In the genomic region with DNA sequence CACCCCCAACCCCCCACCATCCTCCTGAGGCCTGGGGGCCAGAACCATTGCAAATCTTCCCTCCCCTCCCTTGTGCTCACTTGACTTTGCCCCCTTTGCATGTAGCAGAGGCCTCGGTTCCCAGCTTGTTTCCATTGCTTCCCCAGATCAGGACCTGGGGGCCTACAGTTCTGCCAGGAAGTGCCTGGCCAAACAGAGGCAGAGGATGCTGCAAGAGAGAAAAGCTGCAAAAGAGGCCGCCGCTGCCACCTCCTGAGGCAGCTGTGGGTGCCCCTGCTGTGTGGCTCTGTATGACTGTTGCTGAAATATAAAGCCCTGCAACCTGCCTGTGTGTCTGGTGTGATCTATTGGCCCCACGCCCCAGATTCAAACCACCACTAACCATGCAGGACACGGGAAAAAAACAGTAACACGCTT, we compare ENCODE assay signal across 10 cellular contexts. TPM values are rescaled to one million over a fixed set of nuclear protein-coding genes. Genes with fewer than 3 reads are reported as not detected.
A peak's percentile ranks its signal among the peaks of the same experiment; 100 is the strongest.
DNase-seq lines count a peak whose midpoint lies in the region; ATAC-seq, FAIRE-seq and TF ChIP-seq lines count a peak whose summit lies in the region.
"Had no signal": no experiment of that assay in that cellular context is flagged by ENCODE, and none has a peak within 500 bp of the region (broad histone marks: within the 10 kb centered on the region; RNA-seq: fewer than 3 reads in every experiment).

No MANE protein-coding gene starts in this region.

- H3K79me2 ChIP-seq in HepG2 (ENCODE audit: insufficient read depth, low read length), result peaks cover 43% of the 10 kb centered on the region

- H3K27me3 Mint-ChIP-seq in activated naive CD4-positive, alpha-beta T cell treated with anti-CD3 and anti-CD28 coated beads, Interleukin-2, amount 10 ng/mL, durations not matched to agents 7 days and 5 days, result peaks cover 5% of the 10 kb centered on the region

- H3K9ac ChIP-seq in HepG2 (ENCODE audit: insufficient read depth, low read depth, low read length), result no peak overlapping the region

- no peak overlapping the region for H2AFZ ChIP-seq in HepG2 (ENCODE audit: low read length)

- no peaks in the 10 kb centered on the region; a peak in 1 of 5 replicates for H3K27me3 ChIP-seq in HepG2 (ENCODE audit: control insufficient read depth in 1 of 2, insufficient read depth in 2 of 2, low read length in 2 of 2)
- H3K27me3 ChIP-seq in right lobe of liver, result no peaks in the 10 kb centered on the region
- H3K27me3 ChIP-seq: upper lobe of right lung had no signal

- WGBS in HepG2 (ENCODE audit: low lambda C conversion rate), result 62% methylated on average over 6 of the region's 6 CpGs
- WGBS in right lobe of liver (ENCODE audit: insufficient coverage, low coverage, low lambda C conversion rate, missing lambda C conversion rate), result 70% methylated on average over 4 of the region's 6 CpGs

- H3K36me3 ChIP-seq in HepG2 (replicated peaks in 1 of 2; ENCODE audit: control insufficient read depth in 1 of 2, insufficient read depth in 2 of 2, low read length in 2 of 2) (peaks cover 3 to 19% of the 10 kb centered on the region in 2 experiments; a peak in 3 of 5 replicates), right lobe of liver (peaks cover 0 to 28% (median 4%) of the 10 kb centered on the region in 4 donors)

- no peak for TF ChIP-seq RAD21 in HepG2 (CRISPR knock-in tag; IDR thresholded peaks at IDR 0.05)

- H3K9me3 Mint-ChIP-seq in activated naive CD4-positive, alpha-beta T cell treated with anti-CD3 and anti-CD28 coated beads, Interleukin-2, amount 10 ng/mL, durations not matched to agents 7 days and 5 days, result no peaks in the 10 kb centered on the region

- no peak; a peak in 1 of 4 replicates for TF ChIP-seq POLR2A in HepG2 (IDR thresholded peaks at IDR 0.05; ENCODE audit: insufficient read depth in 1 of 2, low read depth in 2 of 2, low read length in 2 of 2)
- no peak for TF ChIP-seq POLR2A in right lobe of liver (IDR thresholded peaks at IDR 0.05)
- TF ChIP-seq POLR2A in NB4 (IDR thresholded peaks at IDR 0.05; ENCODE audit: extremely low read depth, insufficient read length), result peak; percentile 17

- H3K27ac ChIP-seq in HepG2 (ENCODE audit: extremely low read length, insufficient read depth, low read length) (peak overlapping the region; percentile 34), right lobe of liver (no peak overlapping the region)
- H3K27ac ChIP-seq: upper lobe of right lung had no signal

- peaks cover 32% of the 10 kb centered on the region for H3K36me3 Mint-ChIP-seq in activated naive CD4-positive, alpha-beta T cell treated with anti-CD3 and anti-CD28 coated beads, Interleukin-2, amount 10 ng/mL, durations not matched to agents 7 days and 5 days

- H3K4me3 ChIP-seq in HepG2 (replicated peaks in 1 of 3; ENCODE audit: insufficient read depth in 1 of 3, low read depth in 2 of 3, low read length in 3 of 3), result no peak overlapping the region
- no peak overlapping the region for H3K4me3 ChIP-seq in right lobe of liver
- peak overlapping the region; percentile 97 for H3K4me3 ChIP-seq in NB4 (ENCODE audit: low read depth, low read length)
- H3K4me3 ChIP-seq: upper lobe of right lung had no signal

- peak; percentile 49 for DNase-seq in HepG2 (ENCODE audit: low spot score)
- DNase-seq in right lobe of liver, result no peak
- peak; percentile 73 for DNase-seq in NB4 (ENCODE audit: low read depth)
- no peak for DNase-seq in activated naive CD4-positive, alpha-beta T cell treated with anti-CD3 and anti-CD28 coated beads, Interleukin-2, amount 10 ng/mL, durations not matched to agents 7 days and 5 days
- DNase-seq in stimulated activated naive CD8-positive, alpha-beta T cell treated with anti-CD3 and anti-CD28 coated beads, Interleukin-15, Interleukin-2, amounts not matched to agents 100 U/mL and 50 U/mL, for 24 hours, result peak; percentile 49
- no peak for DNase-seq in CD1c-positive myeloid dendritic cell (ENCODE audit: extremely low spot score)
- no peak for DNase-seq in GM10266 (ENCODE audit: extremely low spot score)
- DNase-seq: upper lobe of right lung had no signal

- CTCF ChIA-PET in HepG2 (lab: Yijun Ruan, JAX; ENCODE audit: low intra/inter-chr PET ratio, low total read pairs), result no interaction called here
- CTCF ChIA-PET in activated naive CD4-positive, alpha-beta T cell treated with anti-CD3 and anti-CD28 coated beads, Interleukin-2, amount 10 ng/mL, durations not matched to agents 7 days and 5 days (lab: Charles Lee), result no interaction called here

- BruUV-seq in HepG2 (replicated peaks; lab: Mats Ljungman, UMichigan), result no TSS peak

- peak overlapping the region; percentile 36; the same call in 1 of the 2 replicates for H3K4me2 ChIP-seq in HepG2 (ENCODE audit: low read depth, low read length)

- no peak for TF ChIP-seq EP300 in HepG2 (IDR thresholded peaks at IDR 0.05; ENCODE audit: low read depth in 2 of 2, low read length in 2 of 2)
- no peak for TF ChIP-seq EP300 in HepG2 (CRISPR knock-in tag; IDR thresholded peaks at IDR 0.05; ENCODE audit: borderline replicate concordance)

- H3K4me1 Mint-ChIP-seq in activated naive CD4-positive, alpha-beta T cell treated with anti-CD3 and anti-CD28 coated beads, Interleukin-2, amount 10 ng/mL, durations not matched to agents 7 days and 5 days, result peaks cover 50% of the 10 kb centered on the region

- peaks cover 34% of the 10 kb centered on the region for H4K20me1 ChIP-seq in HepG2 (ENCODE audit: insufficient read depth, low read length)

- H3K4me1 ChIP-seq in HepG2 (ENCODE audit: insufficient read depth, low read length) (peaks cover 51% of the 10 kb centered on the region), right lobe of liver (peaks cover 0 to 27% (median 4%) of the 10 kb centered on the region in 4 donors)

- in situ Hi-C loops in HepG2 (cut with HindIII; ENCODE audit: extremely low pct_ligation_motif_present, low pct_unique_long_range_greater_than_20kb), result no loop called here

- no peak for TF ChIP-seq CTCF in HepG2 (CRISPR knock-in tag; IDR thresholded peaks at IDR 0.05)
- no peak for TF ChIP-seq CTCF in right lobe of liver (IDR thresholded peaks at IDR 0.05)
- TF ChIP-seq CTCF in NB4 (IDR thresholded peaks at IDR 0.05; ENCODE audit: low read depth, low read length), result no peak
- no peak for TF ChIP-seq CTCF in GM10266 (IDR thresholded peaks at IDR 0.05; ENCODE audit: control insufficient read depth, insufficient read depth, low read depth, missing control alignments)

- no peak for FAIRE-seq in HepG2 (lab: Jason Lieb, UNC)
- FAIRE-seq: TTC549 had no signal

- H3K9me3 ChIP-seq in HepG2 (ENCODE audit: low read length), result no peaks in the 10 kb centered on the region
- H3K9me3 ChIP-seq in right lobe of liver, result no peaks in the 10 kb centered on the region
- H3K9me3 ChIP-seq: upper lobe of right lung had no signal

- H3K4me3 Mint-ChIP-seq in activated naive CD4-positive, alpha-beta T cell treated with anti-CD3 and anti-CD28 coated beads, Interleukin-2, amount 10 ng/mL, durations not matched to agents 7 days and 5 days, result peak overlapping the region; percentile 46

- peak overlapping the region; percentile 94 for H3K27ac Mint-ChIP-seq in activated naive CD4-positive, alpha-beta T cell treated with anti-CD3 and anti-CD28 coated beads, Interleukin-2, amount 10 ng/mL, durations not matched to agents 7 days and 5 days

- intact Hi-C loops in HepG2 (cut with micrococcal nuclease; ENCODE audit: unreplicated experiment) (no loop called here), right lobe of liver (cut with DNase I) (no loop called here)

- POLR2A ChIA-PET in HepG2 (lab: Yijun Ruan, JAX), result interaction anchor here (0.7 to 7.4 kb wide), 8 partner anchors 9 to 194 kb away, joined by 3 to 139 read pairs (median 5); a partner anchor contains a TSS

- ATAC-seq in HepG2, result peak; percentile 0; the same call in 2 of the 3 replicates
- ATAC-seq in right lobe of liver, result no peak
- no peak for ATAC-seq in stimulated activated naive CD8-positive, alpha-beta T cell treated with anti-CD3 and anti-CD28 coated beads, Interleukin-15, Interleukin-2, amounts not matched to agents 100 U/mL and 50 U/mL, for 24 hours
- no peak for ATAC-seq in HG02852 (IDR thresholded peaks at IDR 0.05; ENCODE audit: unreplicated experiment)
- ATAC-seq: upper lobe of right lung had no signal

RNA-seq across cellular contexts. Expression of a gene that starts 2.3 kb away (rescaled TPM):
- total RNA-seq in HepG2 (2016; rRNA removed; fragmentation: Illumina TruSeq; extraction: Trizol) (143 and 157 TPM in 2 replicates), right lobe of liver (100 to 1,000 TPM in 2 of 6 experiments, 10 to 100 TPM in 4; 68.7 to 210 (median 81.2) TPM)
- 74.8 and 95.4 TPM in 2 replicates for total RNA-seq in HepG2 (2016; cell fraction: cytosol; rRNA removed; fragmentation: Illumina TruSeq; extraction: Trizol; ENCODE audit: low read depth)
- 145 TPM in 2 replicates for total RNA-seq in HepG2 (2016; cell fraction: insoluble cytoplasmic fraction; rRNA removed; fragmentation: Illumina TruSeq; extraction: Trizol)
- 96.5 and 119 TPM in 2 replicates for total RNA-seq in HepG2 (2016; cell fraction: membrane; rRNA removed; fragmentation: Illumina TruSeq; extraction: Trizol)
- 52.6 and 56.0 TPM in 2 replicates for total RNA-seq in HepG2 (2016; cell fraction: nucleus; rRNA removed; fragmentation: Illumina TruSeq; extraction: Trizol)
- polyA plus RNA-seq in HepG2 (2011; rRNA removed), result 68.6 and 73.7 TPM in 2 replicates
- 111 and 159 TPM in 2 replicates for polyA plus RNA-seq in HepG2 (2011; cell fraction: cytosol; rRNA removed)
- polyA plus RNA-seq in HepG2 (2011; cell fraction: nucleus; rRNA removed), result 63.4 and 64.1 TPM in 2 replicates
- 74.9 and 80.6 TPM in 2 replicates for polyA plus RNA-seq in HepG2 (2012)
- polyA plus RNA-seq in HepG2 (2016; cell fraction: cytosol; fragmentation: Illumina TruSeq; extraction: Trizol; ENCODE audit: low read depth), result 121 and 146 TPM in 2 replicates
- 185 and 203 TPM in 2 replicates for polyA plus RNA-seq in HepG2 (2016; cell fraction: insoluble cytoplasmic fraction; fragmentation: Illumina TruSeq; extraction: Trizol; ENCODE audit: low read depth)
- 122 and 150 TPM in 2 replicates for polyA plus RNA-seq in HepG2 (2016; cell fraction: membrane; fragmentation: Illumina TruSeq; extraction: Trizol; ENCODE audit: low read depth)
- polyA plus RNA-seq in HepG2 (2016; cell fraction: nucleus; fragmentation: Illumina TruSeq; extraction: Trizol; ENCODE audit: insufficient read depth, low read depth), result 134 and 138 TPM in 2 replicates
- 54.4 and 101 TPM in 2 replicates for polyA minus RNA-seq in HepG2 (2011; rRNA and poly(A)+ RNA removed; ENCODE audit: low replicate concordance)
- polyA minus RNA-seq in HepG2 (2011; cell fraction: cytosol; rRNA and poly(A)+ RNA removed), result 63.5 and 64.7 TPM in 2 replicates
- polyA minus RNA-seq in HepG2 (2011; cell fraction: nucleus; rRNA and poly(A)+ RNA removed), result 15.9 and 21.5 TPM in 2 replicates

RNA-seq across cellular contexts. Expression of a gene that starts 3.0 kb away (rescaled TPM):
- total RNA-seq in HepG2 (2016; rRNA removed; fragmentation: Illumina TruSeq; extraction: Trizol), result 1,908 and 1,988 TPM in 2 replicates
- total RNA-seq in HepG2 (2016; cell fraction: cytosol; rRNA removed; fragmentation: Illumina TruSeq; extraction: Trizol; ENCODE audit: low read depth), result 7,477 and 8,510 TPM in 2 replicates
- total RNA-seq in HepG2 (2016; cell fraction: insoluble cytoplasmic fraction; rRNA removed; fragmentation: Illumina TruSeq; extraction: Trizol), result 1,713 and 1,999 TPM in 2 replicates
- total RNA-seq in HepG2 (2016; cell fraction: membrane; rRNA removed; fragmentation: Illumina TruSeq; extraction: Trizol), result 6,682 and 6,920 TPM in 2 replicates
- total RNA-seq in HepG2 (2016; cell fraction: nucleus; rRNA removed; fragmentation: Illumina TruSeq; extraction: Trizol), result 868 and 972 TPM in 2 replicates
- polyA plus RNA-seq in HepG2 (2011; rRNA removed), result 4,513 and 4,514 TPM in 2 replicates
- 4,562 and 7,573 TPM in 2 replicates for polyA plus RNA-seq in HepG2 (2011; cell fraction: cytosol; rRNA removed)
- polyA plus RNA-seq in HepG2 (2011; cell fraction: nucleus; rRNA removed), result 3,188 and 3,237 TPM in 2 replicates
- 2,719 and 4,159 TPM in 2 replicates for polyA plus RNA-seq in HepG2 (2012)
- 15,334 and 17,742 TPM in 2 replicates for polyA plus RNA-seq in HepG2 (2016; cell fraction: cytosol; fragmentation: Illumina TruSeq; extraction: Trizol; ENCODE audit: low read depth)
- polyA plus RNA-seq in HepG2 (2016; cell fraction: insoluble cytoplasmic fraction; fragmentation: Illumina TruSeq; extraction: Trizol; ENCODE audit: low read depth), result 2,736 and 3,340 TPM in 2 replicates
- polyA plus RNA-seq in HepG2 (2016; cell fraction: membrane; fragmentation: Illumina TruSeq; extraction: Trizol; ENCODE audit: low read depth), result 10,909 and 11,775 TPM in 2 replicates
- 2,261 and 2,419 TPM in 2 replicates for polyA plus RNA-seq in HepG2 (2016; cell fraction: nucleus; fragmentation: Illumina TruSeq; extraction: Trizol; ENCODE audit: insufficient read depth, low read depth)
- polyA minus RNA-seq in HepG2 (2011; rRNA and poly(A)+ RNA removed; ENCODE audit: low replicate concordance), result 5,720 and 6,943 TPM in 2 replicates
- polyA minus RNA-seq in HepG2 (2011; cell fraction: cytosol; rRNA and poly(A)+ RNA removed), result 2,159 and 2,271 TPM in 2 replicates
- polyA minus RNA-seq in HepG2 (2011; cell fraction: nucleus; rRNA and poly(A)+ RNA removed), result 430 and 534 TPM in 2 replicates
- 1,000 to 10,000 TPM in 1 of 6 experiments, 100 to 1,000 TPM in 5; 451 to 1,052 (median 541) TPM for total RNA-seq in right lobe of liver

RNA-seq across cellular contexts. Expression of a gene that starts 5.0 kb away (rescaled TPM):
- total RNA-seq in HepG2 (2016; rRNA removed; fragmentation: Illumina TruSeq; extraction: Trizol) (not detected in 2 replicates), right lobe of liver (not detected)
- total RNA-seq in HepG2 (2016; cell fraction: cytosol; rRNA removed; fragmentation: Illumina TruSeq; extraction: Trizol; ENCODE audit: low read depth), result not detected in 2 replicates
- total RNA-seq in HepG2 (2016; cell fraction: insoluble cytoplasmic fraction; rRNA removed; fragmentation: Illumina TruSeq; extraction: Trizol), result not detected in 2 replicates
- not detected in 2 replicates for total RNA-seq in HepG2 (2016; cell fraction: membrane; rRNA removed; fragmentation: Illumina TruSeq; extraction: Trizol)
- total RNA-seq in HepG2 (2016; cell fraction: nucleus; rRNA removed; fragmentation: Illumina TruSeq; extraction: Trizol), result not detected in 2 replicates
- not detected in 2 replicates for polyA plus RNA-seq in HepG2 (2011; rRNA removed)
- polyA plus RNA-seq in HepG2 (2011; cell fraction: cytosol; rRNA removed), result 0.09 TPM in 1 of 2 replicates, not detected in the other
- 0.50 TPM in 1 of 2 replicates, not detected in the other for polyA plus RNA-seq in HepG2 (2011; cell fraction: nucleus; rRNA removed)
- polyA plus RNA-seq in HepG2 (2012), result not detected in 2 replicates
- polyA plus RNA-seq in HepG2 (2016; cell fraction: cytosol; fragmentation: Illumina TruSeq; extraction: Trizol; ENCODE audit: low read depth), result not detected in 2 replicates
- not detected in 2 replicates for polyA plus RNA-seq in HepG2 (2016; cell fraction: insoluble cytoplasmic fraction; fragmentation: Illumina TruSeq; extraction: Trizol; ENCODE audit: low read depth)
- not detected in 2 replicates for polyA plus RNA-seq in HepG2 (2016; cell fraction: membrane; fragmentation: Illumina TruSeq; extraction: Trizol; ENCODE audit: low read depth)
- polyA plus RNA-seq in HepG2 (2016; cell fraction: nucleus; fragmentation: Illumina TruSeq; extraction: Trizol; ENCODE audit: insufficient read depth, low read depth), result not detected in 2 replicates
- 0.28 TPM in 1 of 2 replicates, not detected in the other for polyA minus RNA-seq in HepG2 (2011; rRNA and poly(A)+ RNA removed; ENCODE audit: low replicate concordance)
- polyA minus RNA-seq in HepG2 (2011; cell fraction: cytosol; rRNA and poly(A)+ RNA removed), result not detected in 2 replicates
- polyA minus RNA-seq in HepG2 (2011; cell fraction: nucleus; rRNA and poly(A)+ RNA removed), result not detected in 2 replicates
- total RNA-seq: upper lobe of right lung had no signal

RNA-seq across cellular contexts. Expression of a gene that starts 7.2 kb away (rescaled TPM):
- total RNA-seq in HepG2 (2016; rRNA removed; fragmentation: Illumina TruSeq; extraction: Trizol) (not detected in 2 replicates), right lobe of liver (under 1 TPM in 1 of 6 experiments, not detected in 5; 0.12 TPM)
- total RNA-seq in HepG2 (2016; cell fraction: cytosol; rRNA removed; fragmentation: Illumina TruSeq; extraction: Trizol; ENCODE audit: low read depth), result 1.0 TPM in 1 of 2 replicates, not detected in the other
- total RNA-seq in HepG2 (2016; cell fraction: insoluble cytoplasmic fraction; rRNA removed; fragmentation: Illumina TruSeq; extraction: Trizol), result 0.43 TPM in 1 of 2 replicates, not detected in the other
- total RNA-seq in HepG2 (2016; cell fraction: membrane; rRNA removed; fragmentation: Illumina TruSeq; extraction: Trizol), result 0.52 and 1.1 TPM in 2 replicates
- 1.1 TPM in 2 replicates for total RNA-seq in HepG2 (2016; cell fraction: nucleus; rRNA removed; fragmentation: Illumina TruSeq; extraction: Trizol)
- 0.17 and 0.30 TPM in 2 replicates for polyA plus RNA-seq in HepG2 (2011; rRNA removed)
- 0.06 and 0.11 TPM in 2 replicates for polyA plus RNA-seq in HepG2 (2011; cell fraction: cytosol; rRNA removed)
- 0.17 and 0.26 TPM in 2 replicates for polyA plus RNA-seq in HepG2 (2011; cell fraction: nucleus; rRNA removed)
- 0.64 and 1.1 TPM in 2 replicates for polyA plus RNA-seq in HepG2 (2012)
- not detected in 2 replicates for polyA plus RNA-seq in HepG2 (2016; cell fraction: cytosol; fragmentation: Illumina TruSeq; extraction: Trizol; ENCODE audit: low read depth)
- not detected in 2 replicates for polyA plus RNA-seq in HepG2 (2016; cell fraction: insoluble cytoplasmic fraction; fragmentation: Illumina TruSeq; extraction: Trizol; ENCODE audit: low read depth)
- polyA plus RNA-seq in HepG2 (2016; cell fraction: membrane; fragmentation: Illumina TruSeq; extraction: Trizol; ENCODE audit: low read depth), result 0.07 TPM in 1 of 2 replicates, not detected in the other
- not detected in 2 replicates for polyA plus RNA-seq in HepG2 (2016; cell fraction: nucleus; fragmentation: Illumina TruSeq; extraction: Trizol; ENCODE audit: insufficient read depth, low read depth)
- polyA minus RNA-seq in HepG2 (2011; rRNA and poly(A)+ RNA removed; ENCODE audit: low replicate concordance), result 3.8 TPM in 1 of 2 replicates, not detected in the other
- 0.89 TPM in 1 of 2 replicates, not detected in the other for polyA minus RNA-seq in HepG2 (2011; cell fraction: cytosol; rRNA and poly(A)+ RNA removed)
- 3.0 TPM in 1 of 2 replicates, not detected in the other for polyA minus RNA-seq in HepG2 (2011; cell fraction: nucleus; rRNA and poly(A)+ RNA removed)
- total RNA-seq: upper lobe of right lung had no signal

RNA-seq across cellular contexts. Expression of a gene that starts 10.2 kb away (rescaled TPM):
- total RNA-seq in HepG2 (2016; rRNA removed; fragmentation: Illumina TruSeq; extraction: Trizol) (31.2 and 38.0 TPM in 2 replicates), right lobe of liver (10 to 100 TPM; 15.8 to 42.4 (median 18.1) TPM)
- total RNA-seq in HepG2 (2016; cell fraction: cytosol; rRNA removed; fragmentation: Illumina TruSeq; extraction: Trizol; ENCODE audit: low read depth), result 6.2 and 6.3 TPM in 2 replicates
- 28.7 and 44.0 TPM in 2 replicates for total RNA-seq in HepG2 (2016; cell fraction: insoluble cytoplasmic fraction; rRNA removed; fragmentation: Illumina TruSeq; extraction: Trizol)
- total RNA-seq in HepG2 (2016; cell fraction: membrane; rRNA removed; fragmentation: Illumina TruSeq; extraction: Trizol), result 9.1 and 10.6 TPM in 2 replicates
- total RNA-seq in HepG2 (2016; cell fraction: nucleus; rRNA removed; fragmentation: Illumina TruSeq; extraction: Trizol), result 26.8 and 27.8 TPM in 2 replicates
- polyA plus RNA-seq in HepG2 (2011; rRNA removed), result 16.8 and 24.9 TPM in 2 replicates
- polyA plus RNA-seq in HepG2 (2011; cell fraction: cytosol; rRNA removed), result 16.1 and 29.4 TPM in 2 replicates
- polyA plus RNA-seq in HepG2 (2011; cell fraction: nucleus; rRNA removed), result 117 and 165 TPM in 2 replicates
- polyA plus RNA-seq in HepG2 (2012), result 19.7 and 30.1 TPM in 2 replicates
- 6.0 and 6.6 TPM in 2 replicates for polyA plus RNA-seq in HepG2 (2016; cell fraction: cytosol; fragmentation: Illumina TruSeq; extraction: Trizol; ENCODE audit: low read depth)
- polyA plus RNA-seq in HepG2 (2016; cell fraction: insoluble cytoplasmic fraction; fragmentation: Illumina TruSeq; extraction: Trizol; ENCODE audit: low read depth), result 21.7 and 29.9 TPM in 2 replicates
- polyA plus RNA-seq in HepG2 (2016; cell fraction: membrane; fragmentation: Illumina TruSeq; extraction: Trizol; ENCODE audit: low read depth), result 7.9 and 9.7 TPM in 2 replicates
- polyA plus RNA-seq in HepG2 (2016; cell fraction: nucleus; fragmentation: Illumina TruSeq; extraction: Trizol; ENCODE audit: insufficient read depth, low read depth), result 47.3 and 47.9 TPM in 2 replicates
- 72.5 and 77.5 TPM in 2 replicates for polyA minus RNA-seq in HepG2 (2011; rRNA and poly(A)+ RNA removed; ENCODE audit: low replicate concordance)
- polyA minus RNA-seq in HepG2 (2011; cell fraction: cytosol; rRNA and poly(A)+ RNA removed), result 26.4 and 31.2 TPM in 2 replicates
- 18.5 and 19.3 TPM in 2 replicates for polyA minus RNA-seq in HepG2 (2011; cell fraction: nucleus; rRNA and poly(A)+ RNA removed)

Comparison
In these comparisons a context has a peak if more than half of its experiments do, and no peak if none do; other contexts are left out.
1. DNase-seq: peak in HepG2 (single experiment), NB4 (single experiment) and stimulated activated naive CD8-positive, alpha-beta T cell treated with anti-CD3 and anti-CD28 coated beads, Interleukin-15, Interleukin-2, amounts not matched to agents 100 U/mL and 50 U/mL, for 24 hours (single experiment); none in right lobe of liver (0 of 3), activated naive CD4-positive, alpha-beta T cell treated with anti-CD3 and anti-CD28 coated beads, Interleukin-2, amount 10 ng/mL, durations not matched to agents 7 days and 5 days (single experiment), CD1c-positive myeloid dendritic cell (single experiment) and GM10266 (single experiment).